Comparison of ENCODE assay signal across 9 cellular contexts in the genomic region with DNA sequence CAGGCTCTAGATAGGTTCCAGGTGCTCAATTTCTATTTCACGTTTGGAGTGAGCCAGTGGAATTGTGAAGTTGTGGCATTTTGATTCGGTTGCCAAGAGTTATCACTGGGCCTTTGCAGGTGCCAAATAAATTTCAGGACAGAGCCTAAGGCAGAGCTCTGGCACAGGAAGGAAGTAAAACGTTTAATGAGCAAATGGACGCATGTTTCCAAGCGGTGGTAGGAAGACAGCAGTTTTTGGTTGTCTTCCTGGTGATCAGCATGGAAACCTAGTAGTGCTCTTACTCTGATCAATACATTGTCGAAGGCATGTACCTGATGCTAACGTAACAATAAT. TPM values are rescaled to one million over a fixed set of nuclear protein-coding genes. Genes with fewer than 3 reads are reported as not detected.
DNase-seq lines count a peak whose midpoint lies in the region; ATAC-seq and TF ChIP-seq lines count a peak whose summit lies in the region.
"Had no signal": no experiment of that assay in that cellular context is flagged by ENCODE, and none has a peak within 500 bp of the region (broad histone marks: within the 10 kb centered on the region; RNA-seq: fewer than 3 reads in every experiment).

No MANE protein-coding gene starts in this region.

- H4K20me1 ChIP-seq in OCI-LY1 (ENCODE audit: insufficient read depth, low read length), result no peaks in the 10 kb centered on the region

- H2AK5ac ChIP-seq in neuronal stem cell (ENCODE audit: low read depth, low read length), result no peak overlapping the region

- WGBS in neuronal stem cell (ENCODE audit: extremely low coverage in 2 of 2, insufficient read length in 2 of 2, insufficient replicate concordance in 1 of 2), 2 donors, result no CpG with 5 or more reads among the region's 7 CpGs

- H3K18ac ChIP-seq in neuronal stem cell (ENCODE audit: low read length), result no peak overlapping the region

- H3K27ac ChIP-seq in CD8-positive, alpha-beta memory T cell (ENCODE audit: low read depth, low read length), result peak overlapping the region; percentile 86
- H3K27ac ChIP-seq in OCI-LY1 (ENCODE audit: low read depth, low read length, poor library complexity, severe bottlenecking), result peak overlapping the region; percentile 93
- peak overlapping the region; percentile 61 for H3K27ac ChIP-seq in epithelial cell of prostate
- no peak overlapping the region for H3K27ac ChIP-seq in neuronal stem cell (replicated peaks; ENCODE audit: low read length)

- no peak for ATAC-seq in GM19328 (IDR thresholded peaks at IDR 0.05; ENCODE audit: unreplicated experiment)

- no peaks in the 10 kb centered on the region; the same call in 1 of the 2 replicates for H3F3A ChIP-seq in OCI-LY1 (ENCODE audit: insufficient read depth, low read length)

- no peak overlapping the region for H3K14ac ChIP-seq in neuronal stem cell (ENCODE audit: low read length)

- peaks cover 0 to 50% (median 22%) of the 10 kb centered on the region in 3 donors for H3K36me3 Mint-ChIP-seq in CD8-positive, alpha-beta memory T cell

- H3K4me2 ChIP-seq in OCI-LY1 (ENCODE audit: low read length), result peak overlapping the region; percentile 94
- no peak overlapping the region for H3K4me2 ChIP-seq in neuronal stem cell (ENCODE audit: insufficient read depth, low read length, poor library complexity, severe bottlenecking)

- POLR2A ChIA-PET in CD8-positive, alpha-beta memory T cell (lab: Charles Lee), result interaction anchor here (1.1 to 1.6 kb wide), 4 partner anchors 12 to 134 kb away, joined by 3 to 19 read pairs (median 6); no protein-coding TSS in a partner anchor

- H3K9me3 ChIP-seq in CD8-positive, alpha-beta memory T cell (ENCODE audit: low read length), result no peaks in the 10 kb centered on the region
- H3K9me3 ChIP-seq in OCI-LY1 (ENCODE audit: low read length), result no peaks in the 10 kb centered on the region
- H3K9me3 ChIP-seq in neuronal stem cell (replicated peaks in 1 of 2; ENCODE audit: control insufficient read depth in 2 of 2, insufficient read depth in 1 of 2, low read depth in 1 of 2, low read length in 2 of 2), result no peaks in the 10 kb centered on the region

- no peak for TF ChIP-seq CTCF in OCI-LY1 (IDR thresholded peaks at IDR 0.05; ENCODE audit: low read length)

- H3K4me3 Mint-ChIP-seq in CD8-positive, alpha-beta memory T cell, result peak overlapping the region; percentile 89 to 98 (median 94)

- peaks cover 0 to 3% of the 10 kb centered on the region in 2 donors for H3K27me3 Mint-ChIP-seq in CD8-positive, alpha-beta memory T cell

- H3K23ac ChIP-seq in neuronal stem cell (ENCODE audit: low read depth, low read length, poor library complexity), result no peak overlapping the region

- H3K27ac Mint-ChIP-seq in CD8-positive, alpha-beta memory T cell, result peak overlapping the region; percentile 92 to 100 (median 99)

- CTCF ChIA-PET in CD8-positive, alpha-beta memory T cell (lab: Charles Lee), result interaction anchor here (0.8 to 5.4 kb wide), 12 partner anchors 11 to 295 kb away, joined by 3 to 63 read pairs (median 8); no protein-coding TSS in a partner anchor

- no peak overlapping the region for H3K4ac ChIP-seq in neuronal stem cell (ENCODE audit: low read length)

- H3K79me1 ChIP-seq in neuronal stem cell (ENCODE audit: low read depth, low read length), result no peaks in the 10 kb centered on the region

- H3K9me2 ChIP-seq in OCI-LY1 (ENCODE audit: low read depth, low read length), result no peaks in the 10 kb centered on the region

- H3K4me1 ChIP-seq in CD8-positive, alpha-beta memory T cell (ENCODE audit: insufficient read depth, low read length), result peaks cover 60% of the 10 kb centered on the region
- H3K4me1 ChIP-seq in OCI-LY1 (ENCODE audit: insufficient read depth, low read length, severe bottlenecking) (peaks cover 77% of the 10 kb centered on the region), neuronal stem cell (ENCODE audit: control insufficient read depth in 2 of 2, insufficient read depth in 1 of 2, low read depth in 1 of 2, low read length in 2 of 2) (no peaks in the 10 kb centered on the region)

- H2BK12ac ChIP-seq in neuronal stem cell (ENCODE audit: low read length), result no peak overlapping the region

- peaks cover 0 to 2% (median 0%) of the 10 kb centered on the region in 5 donors for H3K9me3 Mint-ChIP-seq in CD8-positive, alpha-beta memory T cell

- no peak overlapping the region for H4K91ac ChIP-seq in neuronal stem cell (ENCODE audit: low read depth, low read length, poor library complexity)

- no peak for DNase-seq in CD8-positive, alpha-beta memory T cell
- no peak for DNase-seq in epithelial cell of prostate (ENCODE audit: low read depth, low spot score)
- DNase-seq in neuronal stem cell (ENCODE audit: low spot score), result no peak
- no peak for DNase-seq in COLO829 (ENCODE audit: low spot score)
- no peak for DNase-seq in AG08396 (ENCODE audit: low spot score)
- DNase-seq in NCI-H1694 treated with DMSO at 0.1 percent for 48 hours (lab: John Stamatoyannopoulos, UW), result no peak
- DNase-seq: GOT3 had no signal

- no peak overlapping the region for H2BK5ac ChIP-seq in neuronal stem cell (ENCODE audit: low read length)

- H3K4me3 ChIP-seq in CD8-positive, alpha-beta memory T cell (ENCODE audit: low read length), result peak overlapping the region; percentile 89
- H3K4me3 ChIP-seq in OCI-LY1 (ENCODE audit: low read depth, low read length, poor library complexity, severe bottlenecking) (peak overlapping the region; percentile 95), neuronal stem cell (ENCODE audit: low read length in 2 of 2) (no peak overlapping the region)

- no peaks in the 10 kb centered on the region for H3K27me3 ChIP-seq in CD8-positive, alpha-beta memory T cell (ENCODE audit: insufficient read depth, low read length, poor library complexity, severe bottlenecking)
- no peaks in the 10 kb centered on the region for H3K27me3 ChIP-seq in OCI-LY1 (ENCODE audit: insufficient read depth, low read length)
- H3K27me3 ChIP-seq in neuronal stem cell (ENCODE audit: control insufficient read depth in 3 of 3, insufficient read depth in 3 of 3, low read depth in 1 of 3, low read length in 3 of 3), result peaks cover 0 to 13% (median 0%) of the 10 kb centered on the region in 3 experiments

- no peaks in the 10 kb centered on the region for H3K36me3 ChIP-seq in CD8-positive, alpha-beta memory T cell (ENCODE audit: insufficient read depth, low read length)
- H3K36me3 ChIP-seq in OCI-LY1 (ENCODE audit: insufficient read depth, low read length) (peaks cover 35% of the 10 kb centered on the region; the same call in 1 of the 2 replicates), neuronal stem cell (replicated peaks in 1 of 2; ENCODE audit: control insufficient read depth in 2 of 2, insufficient read depth in 2 of 2, low read length in 2 of 2) (no peaks in the 10 kb centered on the region)

- H3K9ac ChIP-seq in OCI-LY1 (ENCODE audit: low read length), result peak overlapping the region; percentile 91
- H3K9ac ChIP-seq in neuronal stem cell (ENCODE audit: low read depth, low read length, poor library complexity), result no peak overlapping the region

- no peak overlapping the region for H4K8ac ChIP-seq in neuronal stem cell (ENCODE audit: low read depth, low read length)

- H2BK15ac ChIP-seq in neuronal stem cell (ENCODE audit: low read length), result no peak overlapping the region

- peaks cover 52% of the 10 kb centered on the region for H3K79me2 ChIP-seq in OCI-LY1 (ENCODE audit: insufficient read depth, low read length)

- H2BK120ac ChIP-seq in neuronal stem cell (ENCODE audit: low read depth, low read length), result no peak overlapping the region

- H2AFZ ChIP-seq in OCI-LY1 (ENCODE audit: low read length) (no peak overlapping the region), neuronal stem cell (ENCODE audit: low read length) (peak overlapping the region; percentile 68)

- H3K4me1 Mint-ChIP-seq in CD8-positive, alpha-beta memory T cell, result peaks cover 68 to 79% (median 70%) of the 10 kb centered on the region in 3 donors

RNA-seq across cellular contexts. Expression of a gene that starts 0.5 kb away (rescaled TPM):
- 100 to 1,000 TPM; 191 to 199 TPM for total RNA-seq in CD8-positive, alpha-beta memory T cell
- 36.7 TPM for polyA plus RNA-seq in CD8-positive, alpha-beta memory T cell
- polyA plus RNA-seq in neuronal stem cell (2013, experiment 1 of 2), result 0.06 TPM
- polyA plus RNA-seq in neuronal stem cell (2013, experiment 2 of 2), result 0.18 TPM

RNA-seq across cellular contexts. Expression of a gene that starts 29.3 kb away (rescaled TPM):
- total RNA-seq in CD8-positive, alpha-beta memory T cell, result 10 to 100 TPM; 40.3 to 42.8 TPM
- 35.2 TPM for polyA plus RNA-seq in CD8-positive, alpha-beta memory T cell
- polyA plus RNA-seq in neuronal stem cell (2013, experiment 1 of 2), result 35.9 TPM
- 37.3 TPM for polyA plus RNA-seq in neuronal stem cell (2013, experiment 2 of 2)

Comparison
In these comparisons a context has a peak if more than half of its experiments do, and no peak if none do; other contexts are left out.
1. H3K4me3 ChIP-seq: peak in CD8-positive, alpha-beta memory T cell (single experiment) and OCI-LY1 (single experiment); none in neuronal stem cell (0 of 2).